ENCODE assay signal across 10 cellular contexts in genomic region chr11:86214710-86215109, GRCh38. TPM values are rescaled to one million over a fixed set of nuclear protein-coding genes. Genes with fewer than 3 reads are reported as not detected.
DNase-seq lines count a peak whose midpoint lies in the region; ATAC-seq and TF ChIP-seq lines count a peak whose summit lies in the region.
"Had no signal": no experiment of that assay in that cellular context is flagged by ENCODE, and none has a peak within 500 bp of the region (broad histone marks: within the 10 kb centered on the region; RNA-seq: fewer than 3 reads in every experiment).

No MANE protein-coding gene starts in this region.

- peaks cover 89% of the 10 kb centered on the region for H3K4me1 Mint-ChIP-seq in activated naive CD8-positive, alpha-beta T cell treated with anti-CD3 and anti-CD28 coated beads, Interleukin-2, amount 50 U/mL, for 24 hours
- H3K4me1 Mint-ChIP-seq in stimulated activated naive CD8-positive, alpha-beta T cell treated with anti-CD3 and anti-CD28 coated beads, Interleukin-15, amount 100 ng/mL, for 72 hours = peaks cover 81% of the 10 kb centered on the region

- in situ Hi-C loops in transverse colon (cut with MboI; ENCODE audit: low pct_ligation_motif_present in 1 of 4, low pct_unique_long_range_greater_than_20kb in 1 of 4, low sequenced_read_pairs in 3 of 4) = loop anchor here (10.0 to 25.0 kb wide), 4 partner anchors 277 to 360 kb away; partner anchors contain the start of gene CCDC83 (in 4 of the 4)

- peak; percentile 32 for ATAC-seq in HG03520 (IDR thresholded peaks at IDR 0.05; ENCODE audit: unreplicated experiment)
- ATAC-seq in activated naive CD8-positive, alpha-beta T cell treated with anti-CD3 and anti-CD28 coated beads, Interleukin-2, amount 50 U/mL, for 24 hours = peak; percentile 82
- peak; percentile 92 for ATAC-seq in stimulated activated naive CD8-positive, alpha-beta T cell treated with anti-CD3 and anti-CD28 coated beads, Interleukin-15, amount 100 ng/mL, for 72 hours

- 80 to 84% methylated on average over 1 of the region's 1 CpG for WGBS in transverse colon (ENCODE audit: low coverage in 1 of 2), 2 donors

- H3K36me3 ChIP-seq in transverse colon = no peaks in the 10 kb centered on the region

- peaks cover 1% of the 10 kb centered on the region for H3K27me3 Mint-ChIP-seq in activated naive CD8-positive, alpha-beta T cell treated with anti-CD3 and anti-CD28 coated beads, Interleukin-2, amount 50 U/mL, for 24 hours
- H3K27me3 Mint-ChIP-seq in stimulated activated naive CD8-positive, alpha-beta T cell treated with anti-CD3 and anti-CD28 coated beads, Interleukin-15, amount 100 ng/mL, for 72 hours = no peaks in the 10 kb centered on the region

- TF ChIP-seq POLR2A in transverse colon (IDR thresholded peaks at IDR 0.05) = no peak

- intact Hi-C loops in transverse colon (cut with DNase I; ENCODE audit: low total_unique reads) = loop anchor here (10.0 kb wide), 1 partner anchor 360 kb away; the partner anchor contains the start of gene CCDC83

- peak; percentile 85 for DNase-seq in activated effector memory CD4-positive, alpha-beta T cell treated with anti-CD3 and anti-CD28 coated beads, Interleukin-2, amount 50 U/mL, for 16 hours
- no peak for DNase-seq in activated effector memory CD4-positive, alpha-beta T cell treated with Interleukin-2 at 50 U/mL for 16 hours
- DNase-seq in activated naive CD8-positive, alpha-beta T cell treated with anti-CD3 and anti-CD28 coated beads, Interleukin-2, amount 50 U/mL, for 24 hours = peak; percentile 85
- DNase-seq in stimulated activated naive CD8-positive, alpha-beta T cell treated with anti-CD3 and anti-CD28 coated beads, Interleukin-15, amount 100 ng/mL, for 72 hours = peak; percentile 75 to 91
- DNase-seq in AML-193 (lab: John Stamatoyannopoulos, UW) = no peak
- DNase-seq in DMS79 treated with DMSO at 0.1 percent for 48 hours (lab: John Stamatoyannopoulos, UW) = no peak
- DNase-seq in transverse colon = no peak

- peak overlapping the region; percentile 58 for H3K4me3 Mint-ChIP-seq in activated naive CD8-positive, alpha-beta T cell treated with anti-CD3 and anti-CD28 coated beads, Interleukin-2, amount 50 U/mL, for 24 hours
- H3K4me3 Mint-ChIP-seq in stimulated activated naive CD8-positive, alpha-beta T cell treated with anti-CD3 and anti-CD28 coated beads, Interleukin-15, amount 100 ng/mL, for 72 hours = peak overlapping the region; percentile 28 to 38

- no peak for TF ChIP-seq EP300 in transverse colon (IDR thresholded peaks at IDR 0.05; ENCODE audit: low read depth)

- peaks cover 0 to 11% (median 5%) of the 10 kb centered on the region in 4 donors for H3K4me1 ChIP-seq in transverse colon

- no peaks in the 10 kb centered on the region for H3K9me3 ChIP-seq in transverse colon

- H3K27ac Mint-ChIP-seq in activated naive CD8-positive, alpha-beta T cell treated with anti-CD3 and anti-CD28 coated beads, Interleukin-2, amount 50 U/mL, for 24 hours = peak overlapping the region; percentile 92
- H3K27ac Mint-ChIP-seq in stimulated activated naive CD8-positive, alpha-beta T cell treated with anti-CD3 and anti-CD28 coated beads, Interleukin-15, amount 100 ng/mL, for 72 hours = peak overlapping the region; percentile 91 to 97

- TF ChIP-seq CTCF in transverse colon (IDR thresholded peaks at IDR 0.05) = no peak

- H3K36me3 Mint-ChIP-seq in activated naive CD8-positive, alpha-beta T cell treated with anti-CD3 and anti-CD28 coated beads, Interleukin-2, amount 50 U/mL, for 24 hours (ENCODE audit: low read depth) = peaks cover 9% of the 10 kb centered on the region

- H3K9me3 Mint-ChIP-seq in activated naive CD8-positive, alpha-beta T cell treated with anti-CD3 and anti-CD28 coated beads, Interleukin-2, amount 50 U/mL, for 24 hours = peaks cover 10% of the 10 kb centered on the region
- peaks cover 6 to 20% of the 10 kb centered on the region in 2 donors for H3K9me3 Mint-ChIP-seq in stimulated activated naive CD8-positive, alpha-beta T cell treated with anti-CD3 and anti-CD28 coated beads, Interleukin-15, amount 100 ng/mL, for 72 hours

- H3K27ac ChIP-seq in transverse colon = no peak overlapping the region
- H3K27ac ChIP-seq: C4-2B, SK-N-MC had no signal

- H3K27me3 ChIP-seq in transverse colon = no peaks in the 10 kb centered on the region

- no peak overlapping the region for H3K4me3 ChIP-seq in transverse colon
- H3K4me3 ChIP-seq: SK-N-MC had no signal

RNA-seq across cellular contexts. Expression of gene EED, which starts 29.8 kb away (rescaled TPM):
- 10 to 100 TPM in 3 of 4 donors, 1 to 10 TPM in 1; 2.8 to 43.5 (median 23.5) TPM for total RNA-seq in transverse colon

Comparison
In these comparisons a context has a peak if more than half of its experiments do, and no peak if none do; other contexts are left out.
1. DNase-seq: peak in activated effector memory CD4-positive, alpha-beta T cell treated with anti-CD3 and anti-CD28 coated beads, Interleukin-2, amount 50 U/mL, for 16 hours (single experiment), activated naive CD8-positive, alpha-beta T cell treated with anti-CD3 and anti-CD28 coated beads, Interleukin-2, amount 50 U/mL, for 24 hours (single experiment) and stimulated activated naive CD8-positive, alpha-beta T cell treated with anti-CD3 and anti-CD28 coated beads, Interleukin-15, amount 100 ng/mL, for 72 hours (2 of 2); none in activated effector memory CD4-positive, alpha-beta T cell treated with Interleukin-2 at 50 U/mL for 16 hours (single experiment), AML-193 (0 of 2), DMS79 treated with DMSO at 0.1 percent for 48 hours (single experiment) and transverse colon (single experiment).
2. ATAC-seq: peak in every context shown above with its lines; median percentile 92 in stimulated activated naive CD8-positive, alpha-beta T cell treated with anti-CD3 and anti-CD28 coated beads, Interleukin-15, amount 100 ng/mL, for 72 hours; 82 in activated naive CD8-positive, alpha-beta T cell treated with anti-CD3 and anti-CD28 coated beads, Interleukin-2, amount 50 U/mL, for 24 hours; 32 in HG03520.